Comparison of ENCODE assay signal across 8 cellular contexts in the genomic region with DNA sequence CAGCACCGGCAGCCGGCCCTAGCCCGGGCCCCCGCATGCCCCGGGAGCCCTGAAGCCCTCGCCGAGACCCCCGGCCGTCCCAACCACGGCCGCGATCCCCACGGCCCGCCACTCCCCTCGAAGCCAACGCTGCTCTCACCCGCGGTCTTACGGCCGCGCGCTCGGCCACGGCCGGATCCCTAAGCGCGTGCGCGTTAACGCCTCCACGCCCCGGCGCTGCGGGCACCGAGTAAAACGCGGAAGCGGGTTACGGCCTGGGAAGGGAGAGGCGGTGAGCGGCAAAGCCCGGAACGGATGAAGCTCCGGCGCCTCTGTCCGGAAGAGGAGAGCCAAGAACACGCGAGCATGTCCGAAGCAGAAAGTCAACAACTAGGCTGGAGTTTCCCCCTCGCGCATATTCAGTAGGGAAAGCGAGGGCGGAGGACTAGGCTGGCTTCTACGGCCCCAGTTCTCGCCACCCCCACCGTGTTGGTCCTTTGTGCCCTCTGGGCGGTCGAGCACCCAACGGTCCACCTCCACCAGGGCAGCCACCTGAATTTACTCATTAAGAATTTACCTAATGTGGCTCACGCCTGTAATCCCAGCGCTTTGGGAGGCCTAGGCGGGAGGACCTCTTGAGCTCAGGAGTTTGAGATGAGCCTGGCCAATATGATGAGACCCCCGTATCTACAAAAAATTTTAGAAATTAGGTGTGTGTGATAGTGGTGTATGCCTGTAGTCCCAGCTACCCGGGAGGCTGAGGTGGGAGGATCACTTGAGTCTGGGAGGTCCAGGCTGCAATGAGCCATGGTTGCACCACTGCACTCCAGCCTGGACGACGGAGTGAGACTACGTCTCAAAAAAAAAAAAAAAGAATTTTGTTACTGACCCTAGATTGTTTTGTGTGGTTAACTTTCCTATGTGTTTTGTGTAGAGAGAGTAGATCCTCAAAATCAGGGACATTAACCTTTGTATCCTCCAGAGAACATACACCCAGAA. TPM values are rescaled to one million over a fixed set of nuclear protein-coding genes. Genes with fewer than 3 reads are reported as not detected.
DNase-seq lines count a peak whose midpoint lies in the region; ATAC-seq, FAIRE-seq and TF ChIP-seq lines count a peak whose summit lies in the region.

A gene (minus strand): TSS at position 169 of the 978 bp plus-strand sequence. CDS start 1,177 bp downstream, outside the sequence.

- H3K9ac ChIP-seq in BLaER1 (peak within 1 kb of the TSS; percentile 80), HepG2 (ENCODE audit: insufficient read depth, low read depth, low read length) (peak within 1 kb of the TSS; percentile 74)

- peak; percentile 45 for TF ChIP-seq CTCF in HepG2 (CRISPR knock-in tag; IDR thresholded peaks at IDR 0.05)

- TF ChIP-seq EP300 in HepG2 (IDR thresholded peaks at IDR 0.05; ENCODE audit: low read depth in 2 of 2, low read length in 2 of 2) (peak; percentile 73 to 87), HepG2 (CRISPR knock-in tag; IDR thresholded peaks at IDR 0.05; ENCODE audit: borderline replicate concordance) (peak; percentile 85)

- H2AFZ ChIP-seq in HepG2 (ENCODE audit: low read length) = peak within 1 kb of the TSS; percentile 79

- H3K36me3 ChIP-seq in BLaER1 = peaks cover 22% of the 10 kb centered on the region
- peaks cover 1 to 21% of the 10 kb centered on the region in 2 experiments; a peak in 4 of 5 replicates for H3K36me3 ChIP-seq in HepG2 (replicated peaks in 1 of 2; ENCODE audit: control insufficient read depth in 1 of 2, insufficient read depth in 2 of 2, low read length in 2 of 2)

- BruUV-seq in HepG2 (replicated peaks; lab: Mats Ljungman, UMichigan) = TSS peak; percentile 80

- peak; percentile 90 for DNase-seq in NCI-H774 (lab: John Stamatoyannopoulos, UW)
- peak; percentile 80 for DNase-seq in activated CD4-positive, alpha-beta T cell treated with anti-CD3 and anti-CD28 coated beads, Interleukin-2, amount 50 U/mL, for 4 hours
- peak; percentile 97 for DNase-seq in dermis blood vessel endothelial cell
- DNase-seq in HepG2 (ENCODE audit: low spot score) = peak; percentile 87
- peak; percentile 86 for DNase-seq in stimulated activated CD4-positive, alpha-beta T cell treated with anti-CD3 and anti-CD28 coated beads, Interleukin-4, amount 100 ng/mL, for 1 hour

- H3K4me2 ChIP-seq in BLaER1 (peak within 1 kb of the TSS; percentile 94), HepG2 (ENCODE audit: low read depth, low read length) (peak within 1 kb of the TSS; percentile 100)

- TF ChIP-seq POLR2A in HepG2 (IDR thresholded peaks at IDR 0.05; ENCODE audit: insufficient read depth in 1 of 2, low read depth in 2 of 2, low read length in 2 of 2) = peak; percentile 87 to 97

- peak; percentile 74 for ATAC-seq in GM19351 (IDR thresholded peaks at IDR 0.05; ENCODE audit: unreplicated experiment)
- peak; percentile 73 for ATAC-seq in HG03521 (IDR thresholded peaks at IDR 0.05; ENCODE audit: unreplicated experiment)
- ATAC-seq in HepG2 = peak; percentile 79

- CTCF ChIA-PET in HepG2 (lab: Yijun Ruan, JAX; ENCODE audit: low intra/inter-chr PET ratio, low total read pairs) = no interaction called here

- intact Hi-C loops in HepG2 (cut with micrococcal nuclease; ENCODE audit: unreplicated experiment) = loop anchor here (5.0 kb wide), 2 partner anchors 36 to 179 kb away; a partner anchor contains a TSS

- H3K9me3 ChIP-seq in BLaER1 (no peaks in the 10 kb centered on the region), HepG2 (ENCODE audit: low read length) (no peaks in the 10 kb centered on the region)

- POLR2A ChIA-PET in HepG2 (lab: Yijun Ruan, JAX) = interaction anchor here (0.8 to 1.9 kb wide), 4 partner anchors 22 to 119 kb away, joined by 3 to 4 read pairs (median 4); no protein-coding TSS in a partner anchor

- in situ Hi-C loops in HepG2 (cut with HindIII; ENCODE audit: extremely low pct_ligation_motif_present, low pct_unique_long_range_greater_than_20kb) = no loop called here

- H3K27me3 ChIP-seq in BLaER1 = no peaks in the 10 kb centered on the region
- no peaks in the 10 kb centered on the region; a peak in 1 of 5 replicates for H3K27me3 ChIP-seq in HepG2 (ENCODE audit: control insufficient read depth in 1 of 2, insufficient read depth in 2 of 2, low read length in 2 of 2)

- H3K27ac ChIP-seq in BLaER1 (peak within 1 kb of the TSS; percentile 85), HepG2 (ENCODE audit: extremely low read length, insufficient read depth, low read length) (peak within 1 kb of the TSS; percentile 71)

- H3K4me3 ChIP-seq in BLaER1 (peak within 1 kb of the TSS; percentile 84), HepG2 (replicated peaks in 1 of 3; ENCODE audit: insufficient read depth in 1 of 3, low read depth in 2 of 3, low read length in 3 of 3) (peak within 1 kb of the TSS; percentile 83 to 93 (median 85))

- peak; percentile 82 for TF ChIP-seq RAD21 in HepG2 (CRISPR knock-in tag; IDR thresholded peaks at IDR 0.05)

- H3K4me1 ChIP-seq in BLaER1 (peaks cover 27% of the 10 kb centered on the region), HepG2 (ENCODE audit: insufficient read depth, low read length) (peaks cover 40% of the 10 kb centered on the region)

- FAIRE-seq in HepG2 (lab: Jason Lieb, UNC) = peak; percentile 32

- peaks cover 36% of the 10 kb centered on the region; the same call in 1 of the 2 replicates for H4K20me1 ChIP-seq in BLaER1
- no peaks in the 10 kb centered on the region for H4K20me1 ChIP-seq in HepG2 (ENCODE audit: insufficient read depth, low read length)

- 7% methylated on average over 22 of the region's 67 CpGs for WGBS in HepG2 (ENCODE audit: low lambda C conversion rate)

- H3K79me2 ChIP-seq in HepG2 (ENCODE audit: insufficient read depth, low read length) = peaks cover 27% of the 10 kb centered on the region

TF ChIP-seq in HepG2, 621 proteins besides CTCF, POLR2A, EP300 and RAD21 (continues in another document):
- TF ChIP-seq ZNF430 (CRISPR knock-in tag; IDR thresholded peaks at IDR 0.05) = peak; percentile 98
- no peak for TF ChIP-seq TCF7 (IDR thresholded peaks at IDR 0.05; ENCODE audit: low read depth)
- peak; percentile 95 for TF ChIP-seq SRSF4 (IDR thresholded peaks at IDR 0.05; ENCODE audit: low read depth, low read length, poor library complexity, severe bottlenecking)
- TF ChIP-seq, protein P1, sequence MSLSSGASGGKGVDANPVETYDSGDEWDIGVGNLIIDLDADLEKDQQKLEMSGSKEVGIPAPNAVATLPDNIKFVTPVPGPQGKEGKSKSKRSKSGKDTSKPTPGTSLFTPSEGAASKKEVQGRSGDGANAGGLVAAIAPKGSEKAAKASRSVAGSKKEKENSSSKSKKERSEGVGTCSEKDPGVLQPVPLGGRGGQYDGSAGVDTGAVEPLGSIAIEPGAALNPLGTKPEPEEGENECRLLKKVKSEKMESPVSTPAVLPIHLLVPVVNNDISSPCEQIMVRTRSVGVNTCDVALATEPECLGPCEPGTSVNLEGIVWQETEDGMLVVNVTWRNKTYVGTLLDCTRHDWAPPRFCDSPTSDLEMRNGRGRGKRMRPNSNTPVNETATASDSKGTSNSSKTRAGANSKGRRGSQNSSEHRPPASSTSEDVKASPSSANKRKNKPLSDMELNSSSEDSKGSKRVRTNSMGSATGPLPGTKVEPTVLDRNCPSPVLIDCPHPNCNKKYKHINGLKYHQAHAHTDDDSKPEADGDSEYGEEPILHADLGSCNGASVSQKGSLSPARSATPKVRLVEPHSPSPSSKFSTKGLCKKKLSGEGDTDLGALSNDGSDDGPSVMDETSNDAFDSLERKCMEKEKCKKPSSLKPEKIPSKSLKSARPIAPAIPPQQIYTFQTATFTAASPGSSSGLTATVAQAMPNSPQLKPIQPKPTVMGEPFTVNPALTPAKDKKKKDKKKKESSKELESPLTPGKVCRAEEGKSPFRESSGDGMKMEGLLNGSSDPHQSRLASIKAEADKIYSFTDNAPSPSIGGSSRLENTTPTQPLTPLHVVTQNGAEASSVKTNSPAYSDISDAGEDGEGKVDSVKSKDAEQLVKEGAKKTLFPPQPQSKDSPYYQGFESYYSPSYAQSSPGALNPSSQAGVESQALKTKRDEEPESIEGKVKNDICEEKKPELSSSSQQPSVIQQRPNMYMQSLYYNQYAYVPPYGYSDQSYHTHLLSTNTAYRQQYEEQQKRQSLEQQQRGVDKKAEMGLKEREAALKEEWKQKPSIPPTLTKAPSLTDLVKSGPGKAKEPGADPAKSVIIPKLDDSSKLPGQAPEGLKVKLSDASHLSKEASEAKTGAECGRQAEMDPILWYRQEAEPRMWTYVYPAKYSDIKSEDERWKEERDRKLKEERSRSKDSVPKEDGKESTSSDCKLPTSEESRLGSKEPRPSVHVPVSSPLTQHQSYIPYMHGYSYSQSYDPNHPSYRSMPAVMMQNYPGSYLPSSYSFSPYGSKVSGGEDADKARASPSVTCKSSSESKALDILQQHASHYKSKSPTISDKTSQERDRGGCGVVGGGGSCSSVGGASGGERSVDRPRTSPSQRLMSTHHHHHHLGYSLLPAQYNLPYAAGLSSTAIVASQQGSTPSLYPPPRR (CRISPR knock-in tag; IDR thresholded peaks at IDR 0.05; ENCODE audit: borderline replicate concordance) = peak; percentile 88
- peak; percentile 95; the same call in 1 of the 2 replicates for TF ChIP-seq ZNF772 (CRISPR knock-in tag; IDR thresholded peaks at IDR 0.05)
- peak; percentile 94; the same call in 1 of the 2 replicates for TF ChIP-seq BRCA1 (CRISPR knock-in tag; IDR thresholded peaks at IDR 0.05)

RNA-seq across cellular contexts. Expression of the gene that starts here (rescaled TPM):
- total RNA-seq in dermis blood vessel endothelial cell (27.7 and 32.8 TPM in 2 replicates), HepG2 (2016; rRNA removed; fragmentation: Illumina TruSeq; extraction: Trizol) (37.3 and 43.9 TPM in 2 replicates)
- 7.8 and 8.3 TPM in 2 replicates for total RNA-seq in HepG2 (2016; cell fraction: cytosol; rRNA removed; fragmentation: Illumina TruSeq; extraction: Trizol; ENCODE audit: low read depth)
- 35.6 and 36.6 TPM in 2 replicates for total RNA-seq in HepG2 (2016; cell fraction: insoluble cytoplasmic fraction; rRNA removed; fragmentation: Illumina TruSeq; extraction: Trizol)
- 26.4 and 26.5 TPM in 2 replicates for total RNA-seq in HepG2 (2016; cell fraction: membrane; rRNA removed; fragmentation: Illumina TruSeq; extraction: Trizol)
- total RNA-seq in HepG2 (2016; cell fraction: nucleus; rRNA removed; fragmentation: Illumina TruSeq; extraction: Trizol) = 40.0 and 44.1 TPM in 2 replicates
- 20.8 and 28.2 TPM in 2 replicates for polyA plus RNA-seq in HepG2 (2011; rRNA removed)
- 17.0 and 17.8 TPM in 2 replicates for polyA plus RNA-seq in HepG2 (2011; cell fraction: cytosol; rRNA removed)
- 63.0 and 65.8 TPM in 2 replicates for polyA plus RNA-seq in HepG2 (2011; cell fraction: nucleus; rRNA removed)
- 28.9 and 35.1 TPM in 2 replicates for polyA plus RNA-seq in HepG2 (2012)
- polyA plus RNA-seq in HepG2 (2016; cell fraction: cytosol; fragmentation: Illumina TruSeq; extraction: Trizol; ENCODE audit: low read depth) = 3.4 TPM in 2 replicates
- polyA plus RNA-seq in HepG2 (2016; cell fraction: insoluble cytoplasmic fraction; fragmentation: Illumina TruSeq; extraction: Trizol; ENCODE audit: low read depth) = 26.9 and 34.3 TPM in 2 replicates
- polyA plus RNA-seq in HepG2 (2016; cell fraction: membrane; fragmentation: Illumina TruSeq; extraction: Trizol; ENCODE audit: low read depth) = 12.0 and 12.5 TPM in 2 replicates
- polyA plus RNA-seq in HepG2 (2016; cell fraction: nucleus; fragmentation: Illumina TruSeq; extraction: Trizol; ENCODE audit: insufficient read depth, low read depth) = 50.8 and 58.3 TPM in 2 replicates
- 85.2 and 180 TPM in 2 replicates for polyA minus RNA-seq in HepG2 (2011; rRNA and poly(A)+ RNA removed; ENCODE audit: low replicate concordance)
- 19.0 and 20.2 TPM in 2 replicates for polyA minus RNA-seq in HepG2 (2011; cell fraction: cytosol; rRNA and poly(A)+ RNA removed)
- 73.1 and 81.1 TPM in 2 replicates for polyA minus RNA-seq in HepG2 (2011; cell fraction: nucleus; rRNA and poly(A)+ RNA removed)

Comparison
In these comparisons a context has a peak if more than half of its experiments do, and no peak if none do; other contexts are left out.
1. Peak in every context shown above with its lines: DNase-seq, ATAC-seq, H3K4me3 ChIP-seq and H3K27ac ChIP-seq.